ENCODE assay signal across 17 cellular contexts in the genomic region with DNA sequence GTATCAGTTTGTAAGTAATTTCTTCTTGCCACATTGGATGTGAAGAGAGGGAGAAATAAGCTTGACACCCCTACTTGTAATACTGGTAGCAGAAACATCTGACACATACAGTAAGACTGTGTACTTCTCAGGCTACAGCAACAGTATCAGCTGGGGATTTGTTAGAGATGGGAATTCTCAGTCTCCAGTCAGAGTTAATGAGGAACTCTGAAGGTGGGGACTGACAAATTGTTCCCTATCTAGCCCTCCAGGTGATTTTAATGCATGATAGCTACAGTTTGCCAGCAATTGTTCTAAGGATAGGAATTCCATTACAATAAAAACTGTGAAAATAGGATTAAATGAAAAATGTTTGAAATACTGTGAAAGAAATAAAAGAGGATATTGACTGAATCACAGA.
DNase-seq lines count a peak whose midpoint lies in the region; ATAC-seq, FAIRE-seq and TF ChIP-seq lines count a peak whose summit lies in the region.
"Had no signal": no experiment of that assay in that cellular context is flagged by ENCODE, and none has a peak within 500 bp of the region (broad histone marks: within the 10 kb centered on the region; RNA-seq: fewer than 3 reads in every experiment).

No MANE protein-coding gene starts in this region.

- H4K5ac ChIP-seq in H1 (ENCODE audit: insufficient read length, low read depth, low read length): no peak overlapping the region

- 0 out of 2 replicates have a peak overlapping the region, but pooled peaks have one; percentile 15 for H2AFZ ChIP-seq in DND-41 (ENCODE audit: low read depth, low read length)
- no peak overlapping the region for H2AFZ ChIP-seq in H1 (ENCODE audit: low read length)
- no peak overlapping the region for H2AFZ ChIP-seq in neural cell (ENCODE audit: low read depth, low read length)
- H2AFZ ChIP-seq: GM23248 had no signal

- H3K4ac ChIP-seq in H1 (replicated peaks; ENCODE audit: insufficient read length, low read depth, low read length): no peak overlapping the region

- H3K4me3 ChIP-seq in DND-41 (ENCODE audit: low read depth in 1 of 2, low read length in 2 of 2) (no peak overlapping the region), H1 (ENCODE audit: extremely low read depth in 1 of 4, insufficient read depth in 2 of 4, low read depth in 3 of 4, low read length in 4 of 4) (no peak overlapping the region), neural cell (ENCODE audit: low read length) (peak overlapping the region; percentile 20), brain microvascular endothelial cell (ENCODE audit: low read depth, low read length) (no peak overlapping the region)
- H3K4me3 ChIP-seq: GM23248 had no signal

- no peak for TF ChIP-seq POLR2A in H1 (IDR thresholded peaks at IDR 0.05; ENCODE audit: control extremely low read depth in 1 of 2, low read depth in 2 of 2, low read length in 2 of 2)

- no peak overlapping the region for H3K56ac ChIP-seq in H1 (replicated peaks; ENCODE audit: insufficient read length, low read depth, low read length)

- H3F3A ChIP-seq in neural cell (ENCODE audit: insufficient read depth, low read length, poor library complexity, severe bottlenecking): peaks cover 4% of the 10 kb centered on the region

- no peaks in the 10 kb centered on the region for H3K9me2 ChIP-seq in neural cell (ENCODE audit: insufficient read depth, low read length)

- POLR2A ChIA-PET in H1 (lab: Charles Lee; ENCODE audit: partially characterized antibody): no interaction called here

- H3K27ac ChIP-seq in DND-41 (ENCODE audit: low read length) (no peak overlapping the region), H1 (ENCODE audit: low read depth, low read length) (no peak overlapping the region), neural cell (ENCODE audit: low read length) (no peak overlapping the region), brain microvascular endothelial cell (no peak overlapping the region)
- H3K27ac ChIP-seq: GM23248, HL-60 had no signal

- H3K4me2 ChIP-seq in DND-41 (ENCODE audit: insufficient read depth, low read length) (no peak overlapping the region), H1 (ENCODE audit: insufficient read depth in 1 of 2, low read depth in 2 of 2, low read length in 2 of 2) (no peak overlapping the region), neural cell (ENCODE audit: low read length) (peak overlapping the region; percentile 46)

- no peaks in the 10 kb centered on the region for H3K23me2 ChIP-seq in H1 (ENCODE audit: low read depth, low read length)

- H3K79me2 ChIP-seq in DND-41 (ENCODE audit: insufficient read depth, low read length): no peaks in the 10 kb centered on the region
- H3K79me2 ChIP-seq in H1 (ENCODE audit: control insufficient read depth in 1 of 2, insufficient read depth in 2 of 2, low read length in 2 of 2): no peaks in the 10 kb centered on the region
- H3K79me2 ChIP-seq in neural cell (replicated peaks; ENCODE audit: insufficient read depth, low read length): no peaks in the 10 kb centered on the region

- no peak overlapping the region for H2AK5ac ChIP-seq in H1 (ENCODE audit: low read depth, low read length)

- H3K4me1 ChIP-seq in DND-41 (ENCODE audit: insufficient read depth, low read length) (peaks cover 13% of the 10 kb centered on the region; the same call in 1 of the 2 replicates), H1 (replicated peaks in 1 of 4; ENCODE audit: control insufficient read depth in 3 of 4, insufficient read depth in 4 of 4, low read length in 3 of 4) (no peaks in the 10 kb centered on the region)

- CTCF ChIA-PET in H1 (lab: Charles Lee; ENCODE audit: partially characterized antibody): no interaction called here

- TF ChIP-seq RAD21 in H1 (IDR thresholded peaks at IDR 0.05 in 1 of 2, conservative IDR thresholded peaks at IDR 0.05 in 1 of 2; ENCODE audit: low read depth in 2 of 2, low read length in 2 of 2) (no peak), neural cell (conservative IDR thresholded peaks at IDR 0.05) (no peak)

- no peak overlapping the region for H2BK20ac ChIP-seq in H1 (ENCODE audit: low read length)

- no peaks in the 10 kb centered on the region for H3K79me1 ChIP-seq in H1 (ENCODE audit: low read depth, low read length)

- no peak overlapping the region for H2BK15ac ChIP-seq in H1 (ENCODE audit: low read length)

- H3K9ac ChIP-seq in DND-41 (ENCODE audit: low read depth, low read length) (no peak overlapping the region), H1 (replicated peaks in 1 of 4; ENCODE audit: extremely low read depth in 1 of 4, low read depth in 3 of 4, low read length in 3 of 4) (no peak overlapping the region), neural cell (ENCODE audit: low read length) (no peak overlapping the region)
- H3K9ac ChIP-seq: GM23248 had no signal

- no peak overlapping the region for H2BK12ac ChIP-seq in H1 (ENCODE audit: low read depth, low read length)

- H4K8ac ChIP-seq in H1 (ENCODE audit: extremely low read depth, insufficient read depth, low read length): no peak overlapping the region

- H4K91ac ChIP-seq in H1 (replicated peaks; ENCODE audit: insufficient read length, low read length): no peak overlapping the region

- TF ChIP-seq CTCF in DND-41 (IDR thresholded peaks at IDR 0.05; ENCODE audit: borderline replicate concordance, extremely low read depth, low read length, poor library complexity, severe bottlenecking) (no peak), H1 (IDR thresholded peaks at IDR 0.05; ENCODE audit: control extremely low read depth in 1 of 3, insufficient read depth in 1 of 3, low read depth in 1 of 3, low read length in 3 of 3) (no peak), neural cell (IDR thresholded peaks at IDR 0.05; ENCODE audit: poor library complexity, severe bottlenecking) (no peak), brain microvascular endothelial cell (IDR thresholded peaks at IDR 0.05; ENCODE audit: low read depth, low read length, missing control alignments) (no peak)

- no peak overlapping the region for H2BK120ac ChIP-seq in H1 (replicated peaks; ENCODE audit: low read depth, low read length)

- DNase-seq in DND-41 (no peak), NCI-H69 (lab: John Stamatoyannopoulos, UW) (peak; percentile 8), H1 (ENCODE audit: low read depth in 1 of 2, low spot score in 2 of 2) (no peak), brain microvascular endothelial cell (no peak), HCEC 1CT (no peak), SKM-1 treated with dmso at 0.1 percent for 144 hours (lab: John Stamatoyannopoulos, UW; ENCODE audit: unreplicated experiment) (no peak)
- DNase-seq: ACHN; C1 segment of cervical spinal cord; CD4-positive, alpha-beta T cell; DMS153; DMS79 treated with DMSO at 0.1 percent for 48 hours; GF-D8; GM23248 had no signal

- no peak for ATAC-seq in DND-41 (ENCODE audit: insufficient read depth, low read depth)
- ATAC-seq: HCT116 had no signal

- H3K36me3 ChIP-seq in DND-41 (ENCODE audit: insufficient read depth, low read length) (peaks cover 3% of the 10 kb centered on the region; the same call in 1 of the 2 replicates), H1 (ENCODE audit: control insufficient read depth in 2 of 4, insufficient read depth in 4 of 4, low read length in 3 of 4) (no peaks in the 10 kb centered on the region), neural cell (ENCODE audit: insufficient read depth, low read length) (no peaks in the 10 kb centered on the region), brain microvascular endothelial cell (replicated peaks) (no peaks in the 10 kb centered on the region)

- TF ChIP-seq EP300 in H1 (IDR thresholded peaks at IDR 0.05; ENCODE audit: borderline replicate concordance in 1 of 2, low read depth in 2 of 2, low read length in 2 of 2): no peak
- TF ChIP-seq EP300 in neural cell (conservative IDR thresholded peaks at IDR 0.05; ENCODE audit: poor library complexity, severe bottlenecking): no peak

- in situ Hi-C loops in brain microvascular endothelial cell (cut with HindIII; ENCODE audit: low pct_ligation_motif_present, low sequenced_read_pairs): no loop called here

- H3K23ac ChIP-seq in H1 (ENCODE audit: insufficient read length): no peak overlapping the region

- H3K27me3 ChIP-seq in DND-41 (ENCODE audit: insufficient read depth, low read length, poor library complexity): no peaks in the 10 kb centered on the region
- H3K27me3 ChIP-seq in H1 (replicated peaks in 1 of 4; ENCODE audit: control insufficient read depth in 3 of 4, extremely low read depth in 1 of 4, insufficient read depth in 3 of 4, low read length in 3 of 4): no peaks in the 10 kb centered on the region
- H3K27me3 ChIP-seq in neural cell (ENCODE audit: insufficient read depth, low read depth, low read length): peaks cover 7% of the 10 kb centered on the region
- no peaks in the 10 kb centered on the region for H3K27me3 ChIP-seq in brain microvascular endothelial cell (replicated peaks)

- H3K18ac ChIP-seq in H1 (ENCODE audit: extremely low read depth, low read length): no peak overlapping the region

- FAIRE-seq in H1 (lab: Jason Lieb, UNC): no peak
- FAIRE-seq: D721Med had no signal

- no peaks in the 10 kb centered on the region for H3K9me3 ChIP-seq in DND-41 (ENCODE audit: insufficient read depth, low read length, severe bottlenecking)
- no peaks in the 10 kb centered on the region for H3K9me3 ChIP-seq in H1 (ENCODE audit: insufficient read depth in 2 of 2, low read depth in 1 of 2, low read length in 1 of 2)
- no peaks in the 10 kb centered on the region for H3K9me3 ChIP-seq in neural cell (ENCODE audit: low read length)

- H4K20me1 ChIP-seq in DND-41 (ENCODE audit: insufficient read depth, low read length) (no peaks in the 10 kb centered on the region), H1 (replicated peaks in 1 of 2; ENCODE audit: control insufficient read depth in 1 of 2, insufficient read depth in 2 of 2, low read length in 2 of 2) (no peaks in the 10 kb centered on the region), neural cell (ENCODE audit: insufficient read depth) (no peaks in the 10 kb centered on the region)

- H3K14ac ChIP-seq in H1 (ENCODE audit: insufficient read length): no peak overlapping the region

- no peak overlapping the region for H2BK5ac ChIP-seq in H1 (ENCODE audit: low read depth, low read length)

TF ChIP-seq in H1, 55 proteins besides CTCF, POLR2A, EP300 and RAD21:
- TF ChIP-seq TBP (IDR thresholded peaks at IDR 0.05; ENCODE audit: low read depth, low read length): peak; percentile 53; the same call in 1 of the 2 replicates
- no peak for TF ChIP-seq RXRA (IDR thresholded peaks at IDR 0.05; ENCODE audit: insufficient read depth, low read depth, low read length)

TF ChIP-seq in neural cell, 6 proteins besides CTCF, POLR2A, EP300 and RAD21 (continues in another document):
- TF ChIP-seq EZH2 (IDR thresholded peaks at IDR 0.05; ENCODE audit: borderline replicate concordance, insufficient read depth, low read length, poor library complexity, severe bottlenecking): no peak
- no peak for TF ChIP-seq MXI1 (conservative IDR thresholded peaks at IDR 0.05; ENCODE audit: poor library complexity, severe bottlenecking)
- TF ChIP-seq POLR2AphosphoS5 (IDR thresholded peaks at IDR 0.05): no peak
